ENCODE assay signal across 13 cellular contexts in the genomic region with DNA sequence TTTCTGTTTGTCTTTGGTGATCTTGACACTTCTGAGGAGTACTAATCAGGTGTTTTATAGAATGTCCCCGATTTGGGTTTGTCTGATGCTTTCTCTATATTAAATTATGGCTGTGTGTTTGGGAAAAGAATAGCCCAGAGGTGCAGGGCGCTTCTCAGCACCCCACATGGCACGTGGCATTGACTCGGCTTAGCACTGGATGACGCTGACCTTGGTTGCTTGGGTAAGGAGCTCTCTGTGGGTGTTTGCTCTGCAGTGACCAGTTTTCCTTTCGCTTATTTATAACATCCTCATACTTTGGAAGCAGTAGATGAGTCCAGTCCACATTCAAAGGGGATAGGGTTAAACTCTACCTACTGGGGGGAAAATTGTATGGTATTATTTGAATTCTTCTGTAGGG. TPM values are rescaled to one million over a fixed set of nuclear protein-coding genes. Genes with fewer than 3 reads are reported as not detected.
DNase-seq lines count a peak whose midpoint lies in the region; ATAC-seq and TF ChIP-seq lines count a peak whose summit lies in the region.
"Had no signal": no experiment of that assay in that cellular context is flagged by ENCODE, and none has a peak within 500 bp of the region (broad histone marks: within the 10 kb centered on the region; RNA-seq: fewer than 3 reads in every experiment).

No MANE protein-coding gene starts in this region.

- H3K9me3 Mint-ChIP-seq in T-helper 2 cell treated with Interferon-gamma antibody and Interleukin-4, amounts not matched to agents 5 μg/mL and 100 μg/mL, for 36 hours = no peaks in the 10 kb centered on the region
- no peaks in the 10 kb centered on the region for H3K9me3 Mint-ChIP-seq in effector memory CD8-positive, alpha-beta T cell
- H3K9me3 Mint-ChIP-seq: HFFc6 had no signal

- TF ChIP-seq CTCF in Loucy (conservative IDR thresholded peaks at IDR 0.05; ENCODE audit: low read length) (no peak), osteoblast (IDR thresholded peaks at IDR 0.05; ENCODE audit: extremely low read depth, low read depth, low read length) (no peak)

- peak overlapping the region; percentile 5 for H3K4me2 ChIP-seq in Loucy (ENCODE audit: low read depth, low read length, poor library complexity, severe bottlenecking)
- H3K4me2 ChIP-seq in osteoblast (ENCODE audit: insufficient read depth, low read length) = no peak overlapping the region

- H4K20me1 ChIP-seq in Loucy (ENCODE audit: insufficient read depth, low read length, poor library complexity, severe bottlenecking) (peaks cover 84% of the 10 kb centered on the region), osteoblast (ENCODE audit: insufficient read depth, low read length) (peaks cover 22% of the 10 kb centered on the region)

- no peaks in the 10 kb centered on the region for H3K27me3 Mint-ChIP-seq in T-helper 2 cell treated with Interferon-gamma antibody and Interleukin-4, amounts not matched to agents 5 μg/mL and 100 μg/mL, for 36 hours (ENCODE audit: low read depth)
- H3K27me3 Mint-ChIP-seq in effector memory CD8-positive, alpha-beta T cell = no peaks in the 10 kb centered on the region

- H3K9me2 ChIP-seq in Loucy (replicated peaks; ENCODE audit: low read depth, low read length) = no peaks in the 10 kb centered on the region

- no peak for ATAC-seq in effector memory CD8-positive, alpha-beta T cell (replicated peaks)
- no peak for ATAC-seq in GM21529 (IDR thresholded peaks at IDR 0.05; ENCODE audit: unreplicated experiment)
- no peak for ATAC-seq in GM21576 (IDR thresholded peaks at IDR 0.05; ENCODE audit: unreplicated experiment)

- H3K4me3 Mint-ChIP-seq in T-helper 2 cell treated with Interferon-gamma antibody and Interleukin-4, amounts not matched to agents 5 μg/mL and 100 μg/mL, for 36 hours = peak overlapping the region; percentile 72
- peak overlapping the region; percentile 2 to 54 for H3K4me3 Mint-ChIP-seq in effector memory CD8-positive, alpha-beta T cell
- H3K4me3 Mint-ChIP-seq: HFFc6 had no signal

- H3K27ac ChIP-seq in osteoblast (ENCODE audit: low read depth, low read length) = no peak overlapping the region
- H3K27ac ChIP-seq in SJCRH30 = no peak overlapping the region

- H3K4me1 Mint-ChIP-seq in T-helper 2 cell treated with Interferon-gamma antibody and Interleukin-4, amounts not matched to agents 5 μg/mL and 100 μg/mL, for 36 hours (ENCODE audit: low read depth) = peaks cover 87% of the 10 kb centered on the region
- peaks cover 60 to 81% of the 10 kb centered on the region in 2 donors for H3K4me1 Mint-ChIP-seq in effector memory CD8-positive, alpha-beta T cell (ENCODE audit: low read depth in 2 of 2)

- no peaks in the 10 kb centered on the region for H3K9me3 ChIP-seq in Loucy (ENCODE audit: insufficient read depth, low read depth, low read length)
- no peaks in the 10 kb centered on the region for H3K9me3 ChIP-seq in osteoblast (ENCODE audit: low read depth, low read length)
- H3K9me3 ChIP-seq in SJCRH30 (replicated peaks) = no peaks in the 10 kb centered on the region
- H3K9me3 ChIP-seq: esophagus muscularis mucosa had no signal

- H3K36me3 ChIP-seq in Loucy (ENCODE audit: insufficient read depth, low read length) = no peaks in the 10 kb centered on the region
- H3K36me3 ChIP-seq in osteoblast (ENCODE audit: insufficient read depth, low read length) = no peaks in the 10 kb centered on the region
- H3K36me3 ChIP-seq in SJCRH30 = 0 out of 2 replicates have a peak, but pooled peaks cover 9% of the 10 kb centered on the region
- H3K36me3 ChIP-seq: esophagus muscularis mucosa had no signal

- H2AFZ ChIP-seq in Loucy (ENCODE audit: low read length) (no peak overlapping the region), osteoblast (ENCODE audit: low read length) (no peak overlapping the region)

- no peak for DNase-seq in T-helper 2 cell treated with Interferon-gamma antibody and Interleukin-4, amounts not matched to agents 5 μg/mL and 100 μg/mL, for 36 hours (ENCODE audit: low spot score)
- DNase-seq in T-helper 2 cell (no peak), osteoblast (ENCODE audit: insufficient read length, low spot score, missing footprints) (peak; percentile 29), SJCRH30 (no peak)
- no peak for DNase-seq in effector memory CD8-positive, alpha-beta T cell
- DNase-seq: 8988T, HFFc6, hypothalamus, occipital lobe had no signal

- no peak overlapping the region for H3K9ac ChIP-seq in Loucy (ENCODE audit: low read depth, low read length, poor library complexity, severe bottlenecking)

- H3K79me2 ChIP-seq in Loucy (ENCODE audit: insufficient read depth, low read length) (peaks cover 99% of the 10 kb centered on the region), osteoblast (ENCODE audit: insufficient read depth, low read length) (peaks cover 99% of the 10 kb centered on the region)

- H3K4me3 ChIP-seq in Loucy (ENCODE audit: low read length, poor library complexity, severe bottlenecking) (no peak overlapping the region), osteoblast (ENCODE audit: insufficient read depth, low read length) (no peak overlapping the region), SJCRH30 (no peak overlapping the region)
- H3K4me3 ChIP-seq: esophagus muscularis mucosa had no signal

- peaks cover 52% of the 10 kb centered on the region for H3K4me1 ChIP-seq in Loucy (ENCODE audit: insufficient read depth, low read length, poor library complexity, severe bottlenecking)
- peaks cover 20% of the 10 kb centered on the region for H3K4me1 ChIP-seq in osteoblast (ENCODE audit: insufficient read depth, low read length)
- no peaks in the 10 kb centered on the region for H3K4me1 ChIP-seq in SJCRH30

- H3K27me3 ChIP-seq in Loucy (ENCODE audit: insufficient read depth, low read length, poor library complexity, severe bottlenecking) (no peaks in the 10 kb centered on the region), osteoblast (ENCODE audit: insufficient read depth, low read length) (no peaks in the 10 kb centered on the region), SJCRH30 (no peaks in the 10 kb centered on the region)
- H3K27me3 ChIP-seq: esophagus muscularis mucosa had no signal

- H3K27ac Mint-ChIP-seq in T-helper 2 cell treated with Interferon-gamma antibody and Interleukin-4, amounts not matched to agents 5 μg/mL and 100 μg/mL, for 36 hours = peak overlapping the region; percentile 83
- H3K27ac Mint-ChIP-seq in effector memory CD8-positive, alpha-beta T cell = peak overlapping the region; percentile 23 to 95

- H3F3A ChIP-seq in Loucy (ENCODE audit: low read depth) = no peaks in the 10 kb centered on the region

- H3K36me3 Mint-ChIP-seq in T-helper 2 cell treated with Interferon-gamma antibody and Interleukin-4, amounts not matched to agents 5 μg/mL and 100 μg/mL, for 36 hours (ENCODE audit: low read depth) = peaks cover 45% of the 10 kb centered on the region
- H3K36me3 Mint-ChIP-seq in effector memory CD8-positive, alpha-beta T cell (ENCODE audit: insufficient read depth) = peaks cover 7% of the 10 kb centered on the region

RNA-seq across cellular contexts. Expression of a gene that starts 12.5 kb away (rescaled TPM):
- 43.4 and 48.0 TPM in 2 replicates for total RNA-seq in osteoblast
- 41.7 and 43.2 TPM in 2 replicates for total RNA-seq in SJCRH30 (2014; rRNA removed; shearing (Covaris generic))

RNA-seq across cellular contexts. Expression of a gene that starts 14.4 kb away (rescaled TPM):
- 129 and 136 TPM in 2 replicates for total RNA-seq in osteoblast
- total RNA-seq in SJCRH30 (2014; rRNA removed; shearing (Covaris generic)) = 80.2 and 85.7 TPM in 2 replicates
